Comparison of ENCODE assay signal across 17 cellular contexts in the genomic region with DNA sequence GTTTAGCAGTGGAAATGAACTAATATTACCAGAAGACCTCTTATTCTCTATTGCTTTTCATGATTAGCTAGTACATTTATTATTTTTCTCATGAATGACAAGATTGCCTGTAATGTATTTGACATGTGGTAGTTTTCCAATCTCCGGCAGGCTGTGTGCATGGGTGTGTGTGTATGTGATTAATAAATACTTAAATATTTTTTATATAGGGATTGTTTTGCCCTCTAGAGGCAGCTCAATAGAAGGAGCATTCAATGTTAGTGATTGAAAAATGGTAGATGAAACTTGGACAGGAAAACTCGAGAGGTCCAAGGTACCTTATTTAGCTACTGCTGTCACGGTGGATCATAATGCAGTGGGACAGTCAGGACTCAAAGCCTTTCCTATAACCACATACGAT.
DNase-seq lines count a peak whose midpoint lies in the region; TF ChIP-seq lines count a peak whose summit lies in the region.
"Had no signal": no experiment of that assay in that cellular context is flagged by ENCODE, and none has a peak within 500 bp of the region (broad histone marks: within the 10 kb centered on the region; RNA-seq: fewer than 3 reads in every experiment).

No MANE protein-coding gene starts in this region.

- peak; percentile 0 for DNase-seq in NAMALWA (ENCODE audit: low spot score)
- no peak for DNase-seq in astrocyte of the cerebellum (ENCODE audit: low read depth)
- peak; percentile 20 for DNase-seq in iris pigment epithelial cell (ENCODE audit: low read depth)
- no peak for DNase-seq in WERI-Rb-1
- DNase-seq in activated gamma-delta T cell treated with Interleukin-2 at 50 U/mL for 16 hours = no peak
- no peak for DNase-seq in activated T-helper 2 cell treated with anti-CD3 and anti-CD28 coated beads, Interferon-gamma antibody, Interleukin-2, Interleukin-4, amounts not matched to agents 10 μg/mL and 5 μg/mL and 100 μg/mL, durations not matched to agents 14 hours and 24 hours and 36 hours (ENCODE audit: low spot score)
- no peak for DNase-seq in HCEC 1CT
- DNase-seq: activated CD4-positive, alpha-beta T cell treated with anti-CD3 and anti-CD28 coated beads for 1 hour; activated T-cell treated with anti-CD3 and anti-CD28 coated beads for 4 hours; C1 segment of cervical spinal cord; effector memory CD4-positive, alpha-beta T cell; left colon; naive B cell; NCI-H1417 treated with DMSO at 0.1 percent for 48 hours; NK-92 treated with Interleukin-12 subunit alpha and Interleukin-12 subunit beta, amount 100 ng/mL, for 24 hours; stimulated activated naive CD8-positive, alpha-beta T cell treated with anti-CD3 and anti-CD28 coated beads, Interleukin-15, amount 100 ng/mL, for 72 hours had no signal

- H3K27me3 ChIP-seq in WERI-Rb-1 (ENCODE audit: insufficient read depth, low read depth, severe bottlenecking) = no peaks in the 10 kb centered on the region

- no peaks in the 10 kb centered on the region for H3K9me3 Mint-ChIP-seq in activated T-helper 2 cell treated with anti-CD3 and anti-CD28 coated beads, Interferon-gamma antibody, Interleukin-2, Interleukin-4, amounts not matched to agents 10 μg/mL and 5 μg/mL and 100 μg/mL, durations not matched to agents 14 hours and 24 hours and 36 hours
- H3K9me3 Mint-ChIP-seq: stimulated activated naive CD8-positive, alpha-beta T cell treated with anti-CD3 and anti-CD28 coated beads, Interleukin-15, amount 100 ng/mL, for 72 hours had no signal

- no peak overlapping the region for H3K27ac ChIP-seq in C4-2B
- no peak overlapping the region for H3K27ac ChIP-seq in WERI-Rb-1

- H3K27me3 Mint-ChIP-seq in activated T-helper 2 cell treated with anti-CD3 and anti-CD28 coated beads, Interferon-gamma antibody, Interleukin-2, Interleukin-4, amounts not matched to agents 10 μg/mL and 5 μg/mL and 100 μg/mL, durations not matched to agents 14 hours and 24 hours and 36 hours (ENCODE audit: low read depth) = no peaks in the 10 kb centered on the region
- H3K27me3 Mint-ChIP-seq: naive B cell; stimulated activated naive CD8-positive, alpha-beta T cell treated with anti-CD3 and anti-CD28 coated beads, Interleukin-15, amount 100 ng/mL, for 72 hours had no signal

- H3K9me3 ChIP-seq in WERI-Rb-1 (ENCODE audit: severe bottlenecking) = no peaks in the 10 kb centered on the region

- H3K4me1 Mint-ChIP-seq in activated T-helper 2 cell treated with anti-CD3 and anti-CD28 coated beads, Interferon-gamma antibody, Interleukin-2, Interleukin-4, amounts not matched to agents 10 μg/mL and 5 μg/mL and 100 μg/mL, durations not matched to agents 14 hours and 24 hours and 36 hours (ENCODE audit: low read depth) = no peaks in the 10 kb centered on the region
- H3K4me1 Mint-ChIP-seq: naive B cell; stimulated activated naive CD8-positive, alpha-beta T cell treated with anti-CD3 and anti-CD28 coated beads, Interleukin-15, amount 100 ng/mL, for 72 hours had no signal

- H3K36me3 ChIP-seq in WERI-Rb-1 = no peaks in the 10 kb centered on the region

- in situ Hi-C loops in astrocyte of the cerebellum (cut with HindIII; ENCODE audit: low sequenced_read_pairs) = no loop called here

- no peaks in the 10 kb centered on the region for H3K36me3 Mint-ChIP-seq in activated T-helper 2 cell treated with anti-CD3 and anti-CD28 coated beads, Interferon-gamma antibody, Interleukin-2, Interleukin-4, amounts not matched to agents 10 μg/mL and 5 μg/mL and 100 μg/mL, durations not matched to agents 14 hours and 24 hours and 36 hours (ENCODE audit: low read depth)
- H3K36me3 Mint-ChIP-seq: naive B cell had no signal

- H3K4me3 Mint-ChIP-seq in activated T-helper 2 cell treated with anti-CD3 and anti-CD28 coated beads, Interferon-gamma antibody, Interleukin-2, Interleukin-4, amounts not matched to agents 10 μg/mL and 5 μg/mL and 100 μg/mL, durations not matched to agents 14 hours and 24 hours and 36 hours (ENCODE audit: low read depth) = no peak overlapping the region
- H3K4me3 Mint-ChIP-seq: naive B cell; stimulated activated naive CD8-positive, alpha-beta T cell treated with anti-CD3 and anti-CD28 coated beads, Interleukin-15, amount 100 ng/mL, for 72 hours had no signal

- no peak overlapping the region for H3K27ac Mint-ChIP-seq in activated T-helper 2 cell treated with anti-CD3 and anti-CD28 coated beads, Interferon-gamma antibody, Interleukin-2, Interleukin-4, amounts not matched to agents 10 μg/mL and 5 μg/mL and 100 μg/mL, durations not matched to agents 14 hours and 24 hours and 36 hours
- H3K27ac Mint-ChIP-seq: naive B cell; stimulated activated naive CD8-positive, alpha-beta T cell treated with anti-CD3 and anti-CD28 coated beads, Interleukin-15, amount 100 ng/mL, for 72 hours had no signal

- peak; percentile 54 for TF ChIP-seq CTCF in C4-2B (conservative IDR thresholded peaks at IDR 0.05)
- peak; percentile 36 for TF ChIP-seq CTCF in astrocyte of the cerebellum (IDR thresholded peaks at IDR 0.05; ENCODE audit: low read depth, low read length, missing control alignments)
- no peak for TF ChIP-seq CTCF in WERI-Rb-1 (IDR thresholded peaks at IDR 0.05; ENCODE audit: low read depth, low read length)

- H3K4me3 ChIP-seq in astrocyte of the cerebellum (ENCODE audit: low read depth, low read length) (no peak overlapping the region), WERI-Rb-1 (ENCODE audit: low read depth, low read length) (no peak overlapping the region)

- intact Hi-C loops in activated T-helper 2 cell treated with anti-CD3 and anti-CD28 coated beads, Interferon-gamma antibody, Interleukin-2, Interleukin-4, amounts not matched to agents 10 μg/mL and 5 μg/mL and 100 μg/mL, durations not matched to agents 14 hours and 24 hours and 36 hours (cut with micrococcal nuclease) = no loop called here

Comparison
In these comparisons a context has a peak if more than half of its experiments do, and no peak if none do; other contexts are left out.
1. DNase-seq: peak in NAMALWA (single experiment) and iris pigment epithelial cell (single experiment); none in astrocyte of the cerebellum (single experiment), WERI-Rb-1 (single experiment), activated gamma-delta T cell treated with Interleukin-2 at 50 U/mL for 16 hours (single experiment), activated T-helper 2 cell treated with anti-CD3 and anti-CD28 coated beads, Interferon-gamma antibody, Interleukin-2, Interleukin-4, amounts not matched to agents 10 μg/mL and 5 μg/mL and 100 μg/mL, durations not matched to agents 14 hours and 24 hours and 36 hours (single experiment) and HCEC 1CT (single experiment).